Comparison of ENCODE assay signal across 8 cellular contexts in the genomic region with DNA sequence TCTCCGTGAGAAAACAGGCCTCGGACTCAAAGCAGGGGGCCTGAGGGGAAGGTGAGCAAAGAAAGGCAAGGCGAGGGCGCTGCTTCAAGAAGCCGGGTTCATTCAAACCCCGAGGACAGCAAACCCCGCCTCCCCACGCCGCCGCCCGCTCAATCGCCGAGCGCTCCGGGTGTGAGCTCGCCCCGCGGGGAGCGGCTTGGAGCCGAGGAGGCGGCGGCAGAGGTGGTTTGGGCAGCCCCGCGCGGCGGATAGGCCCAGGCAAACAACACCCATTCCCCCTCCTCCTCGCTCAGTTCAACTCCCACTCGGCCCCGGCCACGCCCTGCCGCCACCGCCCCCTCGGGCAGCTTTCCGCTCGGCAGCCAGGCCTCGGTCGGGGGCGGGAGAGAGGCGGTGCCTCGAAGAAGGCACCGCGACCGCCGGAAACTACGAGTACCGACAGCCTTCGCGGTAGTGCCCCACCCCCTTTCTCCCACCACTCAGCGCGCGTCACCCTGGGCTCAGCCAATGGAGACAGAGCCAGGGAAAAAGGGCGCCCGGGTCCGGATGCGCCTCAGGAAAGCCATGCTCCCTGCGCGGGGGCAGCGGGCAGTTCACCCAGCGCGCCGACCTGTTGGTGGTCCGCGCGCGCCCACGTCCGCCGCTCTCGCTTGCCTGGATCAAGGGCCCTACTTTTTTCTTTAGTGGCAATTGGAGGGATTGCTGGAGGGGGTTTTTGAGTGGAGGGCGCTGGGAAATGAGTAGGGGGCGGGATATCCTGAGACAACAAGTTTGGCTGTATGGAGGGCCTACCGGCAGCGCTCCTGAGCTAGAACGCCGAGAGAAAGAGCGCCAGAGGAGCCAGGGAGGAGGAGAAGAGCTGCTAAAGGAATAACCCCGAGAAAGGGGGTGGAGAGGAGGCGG. TPM values are rescaled to one million over a fixed set of nuclear protein-coding genes. Genes with fewer than 3 reads are reported as not detected.
A peak's percentile ranks its signal among the peaks of the same experiment; 100 is the strongest.
DNase-seq lines count a peak whose midpoint lies in the region; ATAC-seq and TF ChIP-seq lines count a peak whose summit lies in the region.

No MANE protein-coding gene starts in this region.

- peaks cover 33% of the 10 kb centered on the region for H3K4me1 Mint-ChIP-seq in activated naive CD8-positive, alpha-beta T cell treated with anti-CD3 and anti-CD28 coated beads for 36 hours
- peaks cover 26% of the 10 kb centered on the region for H3K4me1 Mint-ChIP-seq in osteocyte (ENCODE audit: unreplicated experiment)

- TF ChIP-seq POLR2A in GM10847 (IDR thresholded peaks at IDR 0.05; ENCODE audit: extremely low read depth, insufficient read length): peak; percentile 54

- DNase-seq in NCI-H1105 (lab: John Stamatoyannopoulos, UW) (peak; percentile 99), SKM-1 (lab: John Stamatoyannopoulos, UW; ENCODE audit: unreplicated experiment) (peak; percentile 95), head of caudate nucleus (peak; percentile 97 to 100 (median 99)), osteocyte (ENCODE audit: extremely low spot score, unreplicated experiment) (peak; percentile 100)
- peak; percentile 100 for DNase-seq in activated naive CD8-positive, alpha-beta T cell treated with anti-CD3 and anti-CD28 coated beads for 36 hours

- H3K4me1 ChIP-seq in thymus (ENCODE audit: control insufficient read depth, insufficient read depth, low read length): peaks cover 22% of the 10 kb centered on the region

- peak overlapping the region; percentile 100 for H3K27ac Mint-ChIP-seq in activated naive CD8-positive, alpha-beta T cell treated with anti-CD3 and anti-CD28 coated beads for 36 hours
- H3K27ac Mint-ChIP-seq in osteocyte (ENCODE audit: unreplicated experiment): peak overlapping the region; percentile 98

- H3K4me3 Mint-ChIP-seq in activated naive CD8-positive, alpha-beta T cell treated with anti-CD3 and anti-CD28 coated beads for 36 hours: peak overlapping the region; percentile 99
- H3K4me3 Mint-ChIP-seq in osteocyte (ENCODE audit: unreplicated experiment): peak overlapping the region; percentile 100

- no peaks in the 10 kb centered on the region for H3K27me3 Mint-ChIP-seq in activated naive CD8-positive, alpha-beta T cell treated with anti-CD3 and anti-CD28 coated beads for 36 hours
- H3K27me3 Mint-ChIP-seq in osteocyte (ENCODE audit: unreplicated experiment): peaks cover 6% of the 10 kb centered on the region

- intact Hi-C loops in head of caudate nucleus (cut with DNase I): loop anchor here (5.0 kb wide), 1 partner anchor 515 kb away; no protein-coding TSS in a partner anchor

- TF ChIP-seq CTCF in osteocyte (IDR thresholded peaks at IDR 0.05): peak; percentile 20

- WGBS in thymus: under 1% methylated on average over 78 of the region's 78 CpGs

- H3K27ac ChIP-seq in thymus (ENCODE audit: low read depth): peak overlapping the region; percentile 98

- ATAC-seq in HG02642 (IDR thresholded peaks at IDR 0.05; ENCODE audit: poor library complexity, unreplicated experiment): peak; percentile 78

- H3K4me3 ChIP-seq in thymus (ENCODE audit: low read length): peak overlapping the region; percentile 62

- H3K9me3 ChIP-seq in thymus (ENCODE audit: control insufficient read depth): no peaks in the 10 kb centered on the region

- H3K9me3 Mint-ChIP-seq in activated naive CD8-positive, alpha-beta T cell treated with anti-CD3 and anti-CD28 coated beads for 36 hours: no peaks in the 10 kb centered on the region
- no peaks in the 10 kb centered on the region for H3K9me3 Mint-ChIP-seq in osteocyte (ENCODE audit: unreplicated experiment)

- H3K27me3 ChIP-seq in thymus (ENCODE audit: control insufficient read depth, insufficient read depth): no peaks in the 10 kb centered on the region

- peaks cover 7% of the 10 kb centered on the region for H3K36me3 ChIP-seq in thymus (ENCODE audit: control insufficient read depth, insufficient read depth)

- H3K36me3 Mint-ChIP-seq in activated naive CD8-positive, alpha-beta T cell treated with anti-CD3 and anti-CD28 coated beads for 36 hours: peaks cover 19% of the 10 kb centered on the region
- no peaks in the 10 kb centered on the region for H3K36me3 Mint-ChIP-seq in osteocyte (ENCODE audit: unreplicated experiment)

RNA-seq across cellular contexts. Expression of gene SP4, which starts 0.7 kb away (rescaled TPM):
- total RNA-seq in activated naive CD8-positive, alpha-beta T cell treated with anti-CD3 and anti-CD28 coated beads for 36 hours: 10 to 100 TPM; 17.6 to 18.0 TPM
- 6.4 and 9.6 TPM in 2 replicates for total RNA-seq in osteocyte
- 9.1 TPM for polyA plus RNA-seq in thymus

Comparison
In these comparisons a context has a peak if more than half of its experiments do, and no peak if none do; other contexts are left out.
1. Peak in every context shown above with its lines: DNase-seq, ATAC-seq, H3K4me3 ChIP-seq and H3K27ac ChIP-seq.